Comparison of ENCODE assay signal across 8 cellular contexts in genomic region chr2:60627412-60627811, GRCh38.
"Had no signal": no experiment of that assay in that cellular context is flagged by ENCODE, and none has a peak within 500 bp of the region (broad histone marks: within the 10 kb centered on the region; RNA-seq: fewer than 3 reads in every experiment).

No MANE protein-coding gene starts in this region.

- H3K4me3 ChIP-seq: GM12878 had no signal

- DNase-seq: GDM1, GF-D8 had no signal

- ATAC-seq: GM12878 had no signal

- FAIRE-seq: G401.6, GM12878, GM12891, GM12892, GM18507, GM19239 had no signal
